Comparison of ENCODE assay signal across 12 cellular contexts in genomic region chr9:83935276-83935890, GRCh38. TPM values are rescaled to one million over a fixed set of nuclear protein-coding genes. Genes with fewer than 3 reads are reported as not detected.
DNase-seq lines count a peak whose midpoint lies in the region; ATAC-seq and TF ChIP-seq lines count a peak whose summit lies in the region.
"Had no signal": no experiment of that assay in that cellular context is flagged by ENCODE, and none has a peak within 500 bp of the region (broad histone marks: within the 10 kb centered on the region; RNA-seq: fewer than 3 reads in every experiment).

No MANE protein-coding gene starts in this region.

- intact Hi-C loops in mucosa of descending colon (cut with DNase I, micrococcal nuclease) = loop anchor here (5.0 to 10.0 kb wide), 4 partner anchors 237 to 327 kb away; no protein-coding TSS in a partner anchor

- peak; percentile 6 for ATAC-seq in mucosa of descending colon
- no peak for ATAC-seq in GM19455 (IDR thresholded peaks at IDR 0.05; ENCODE audit: unreplicated experiment)
- no peak for ATAC-seq in GM21576 (IDR thresholded peaks at IDR 0.05; ENCODE audit: unreplicated experiment)

- H3K36me3 ChIP-seq in brain microvascular endothelial cell (replicated peaks) = no peaks in the 10 kb centered on the region
- no peaks in the 10 kb centered on the region for H3K36me3 ChIP-seq in mucosa of descending colon (ENCODE audit: low read depth)

- H3K27me3 ChIP-seq in brain microvascular endothelial cell (replicated peaks) = no peaks in the 10 kb centered on the region

- in situ Hi-C loops in Caki2 (cut with HindIII; ENCODE audit: low pct_unique_long_range_greater_than_20kb, low sequenced_read_pairs) (no loop called here), brain microvascular endothelial cell (cut with HindIII; ENCODE audit: low pct_ligation_motif_present, low sequenced_read_pairs) (loop anchor here (25.0 kb wide), 1 partner anchor 327 kb away; no protein-coding TSS in a partner anchor)

- H3K27ac ChIP-seq in brain microvascular endothelial cell = no peak overlapping the region

- H3K4me1 ChIP-seq in mucosa of descending colon (ENCODE audit: low read depth) = no peaks in the 10 kb centered on the region

- no peaks in the 10 kb centered on the region for H3K9me3 ChIP-seq in mucosa of descending colon

- TF ChIP-seq CTCF in brain microvascular endothelial cell (IDR thresholded peaks at IDR 0.05; ENCODE audit: low read depth, low read length, missing control alignments) = no peak
- no peak for TF ChIP-seq CTCF in mucosa of descending colon (IDR thresholded peaks at IDR 0.05)

- H3K4me3 ChIP-seq in brain microvascular endothelial cell (ENCODE audit: low read depth, low read length) (no peak overlapping the region), mucosa of descending colon (no peak overlapping the region)

- DNase-seq in Caki2 (ENCODE audit: low read depth) (peak; percentile 29), MV-4-11 (lab: John Stamatoyannopoulos, UW) (peak; percentile 6), brain microvascular endothelial cell (peak; percentile 59), mucosa of descending colon (no peak), DMS53 (lab: John Stamatoyannopoulos, UW) (no peak), NCI-H146 treated with DMSO at 0.1 percent for 48 hours (lab: John Stamatoyannopoulos, UW; ENCODE audit: unreplicated experiment) (no peak)
- DNase-seq: activated CD4-positive, CD25-positive, alpha-beta regulatory T cell; DND-41; hypothalamus; NCI-H748 treated with DMSO at 0.1 percent for 48 hours had no signal

RNA-seq across cellular contexts. Expression of gene KIF27, which starts 14.2 kb away (rescaled TPM):
- 0.67 and 4.8 TPM in 2 replicates for total RNA-seq in Caki2 (2014; rRNA removed; shearing (Covaris generic); ENCODE audit: low replicate concordance)
- 1 to 10 TPM; 3.9 to 8.2 (median 4.7) TPM for total RNA-seq in mucosa of descending colon

RNA-seq across cellular contexts. Expression of gene HNRNPK, which starts 44.6 kb away (rescaled TPM):
- total RNA-seq in Caki2 (2014; rRNA removed; shearing (Covaris generic); ENCODE audit: low replicate concordance) = 655 and 719 TPM in 2 replicates
- 100 to 1,000 TPM; 386 to 461 (median 421) TPM for total RNA-seq in mucosa of descending colon

RNA-seq across cellular contexts. Expression of gene RMI1, which starts 45.2 kb away (rescaled TPM):
- 4.7 and 12.4 TPM in 2 replicates for total RNA-seq in Caki2 (2014; rRNA removed; shearing (Covaris generic); ENCODE audit: low replicate concordance)
- 10 to 100 TPM in 2 of 3 donors, 1 to 10 TPM in 1; 7.0 to 15.6 (median 11.6) TPM for total RNA-seq in mucosa of descending colon

Comparison
In these comparisons a context has a peak if more than half of its experiments do, and no peak if none do; other contexts are left out.
1. DNase-seq: peak in Caki2 (single experiment), MV-4-11 (single experiment) and brain microvascular endothelial cell (single experiment); none in mucosa of descending colon (0 of 3), DMS53 (single experiment) and NCI-H146 treated with DMSO at 0.1 percent for 48 hours (single experiment).